In genomic region chr17:30104575-30105339, GRCh38 we compare ENCODE assay signal across 1 cellular context.
A peak's percentile ranks its signal among the peaks of the same experiment; 100 is the strongest.
TF ChIP-seq lines count a peak whose summit lies in the region.

No MANE protein-coding gene starts in this region.

TF ChIP-seq in K562, 482 proteins besides CTCF, POLR2A, EP300 and RAD21 (continued from another document and continues in another):
- TF ChIP-seq ARID4B (CRISPR knock-in tag; IDR thresholded peaks at IDR 0.05) (no peak), ZNF551 (CRISPR knock-in tag; IDR thresholded peaks at IDR 0.05) (no peak), TSC22D4 (tag; IDR thresholded peaks at IDR 0.05) (no peak), FOXJ2 (tag; IDR thresholded peaks at IDR 0.05) (peak; percentile 84), CBFA2T2 (conservative IDR thresholded peaks at IDR 0.05) (no peak; the same call in 1 of the 2 replicates), XRCC3 (IDR thresholded peaks at IDR 0.05) (no peak), MYBL2 (IDR thresholded peaks at IDR 0.05; ENCODE audit: low read depth) (peak; percentile 39; the same call in 1 of the 2 replicates), MYBL2 (CRISPR knock-in tag; IDR thresholded peaks at IDR 0.05; ENCODE audit: borderline replicate concordance) (no peak), EGR1 (conservative IDR thresholded peaks at IDR 0.05) (no peak), NELFE (IDR thresholded peaks at IDR 0.05; ENCODE audit: insufficient read depth, insufficient read length) (no peak), BCOR (IDR thresholded peaks at IDR 0.05) (no peak), ZNF785 (CRISPR knock-in tag; IDR thresholded peaks at IDR 0.05) (no peak), SRF (CRISPR knock-in tag; IDR thresholded peaks at IDR 0.05) (no peak), MYNN (IDR thresholded peaks at IDR 0.05) (peak; percentile 7; the same call in 1 of the 2 replicates), MYNN (CRISPR knock-in tag; IDR thresholded peaks at IDR 0.05) (no peak), SMAD1 (IDR thresholded peaks at IDR 0.05; ENCODE audit: low read depth, low read length, partially characterized antibody) (no peak), TCF7 (IDR thresholded peaks at IDR 0.05; ENCODE audit: borderline replicate concordance) (no peak), CSDE1 (IDR thresholded peaks at IDR 0.05) (no peak), SMARCA4 (IDR thresholded peaks at IDR 0.05) (no peak; the same call in 1 of the 2 replicates), POLR3A (IDR thresholded peaks at IDR 0.05; ENCODE audit: borderline replicate concordance, extremely low read depth, insufficient read depth, insufficient read length) (no peak), STAT5A (IDR thresholded peaks at IDR 0.05; ENCODE audit: borderline replicate concordance, low read length) (no peak), ATF1 (CRISPR knock-in tag; IDR thresholded peaks at IDR 0.05) (no peak), ATF1 (tag; IDR thresholded peaks at IDR 0.05) (peak; percentile 71), ZNF79 (CRISPR knock-in tag; IDR thresholded peaks at IDR 0.05; ENCODE audit: low read depth) (no peak), RAD51 (IDR thresholded peaks at IDR 0.05; ENCODE audit: borderline replicate concordance, low read depth) (peak; percentile 43; the same call in 1 of the 2 replicates), ZNF134 (CRISPR knock-in tag; conservative IDR thresholded peaks at IDR 0.05) (no peak), NCOA1 (IDR thresholded peaks at IDR 0.05; ENCODE audit: low read depth) (no peak)
- TF ChIP-seq, protein P1, sequence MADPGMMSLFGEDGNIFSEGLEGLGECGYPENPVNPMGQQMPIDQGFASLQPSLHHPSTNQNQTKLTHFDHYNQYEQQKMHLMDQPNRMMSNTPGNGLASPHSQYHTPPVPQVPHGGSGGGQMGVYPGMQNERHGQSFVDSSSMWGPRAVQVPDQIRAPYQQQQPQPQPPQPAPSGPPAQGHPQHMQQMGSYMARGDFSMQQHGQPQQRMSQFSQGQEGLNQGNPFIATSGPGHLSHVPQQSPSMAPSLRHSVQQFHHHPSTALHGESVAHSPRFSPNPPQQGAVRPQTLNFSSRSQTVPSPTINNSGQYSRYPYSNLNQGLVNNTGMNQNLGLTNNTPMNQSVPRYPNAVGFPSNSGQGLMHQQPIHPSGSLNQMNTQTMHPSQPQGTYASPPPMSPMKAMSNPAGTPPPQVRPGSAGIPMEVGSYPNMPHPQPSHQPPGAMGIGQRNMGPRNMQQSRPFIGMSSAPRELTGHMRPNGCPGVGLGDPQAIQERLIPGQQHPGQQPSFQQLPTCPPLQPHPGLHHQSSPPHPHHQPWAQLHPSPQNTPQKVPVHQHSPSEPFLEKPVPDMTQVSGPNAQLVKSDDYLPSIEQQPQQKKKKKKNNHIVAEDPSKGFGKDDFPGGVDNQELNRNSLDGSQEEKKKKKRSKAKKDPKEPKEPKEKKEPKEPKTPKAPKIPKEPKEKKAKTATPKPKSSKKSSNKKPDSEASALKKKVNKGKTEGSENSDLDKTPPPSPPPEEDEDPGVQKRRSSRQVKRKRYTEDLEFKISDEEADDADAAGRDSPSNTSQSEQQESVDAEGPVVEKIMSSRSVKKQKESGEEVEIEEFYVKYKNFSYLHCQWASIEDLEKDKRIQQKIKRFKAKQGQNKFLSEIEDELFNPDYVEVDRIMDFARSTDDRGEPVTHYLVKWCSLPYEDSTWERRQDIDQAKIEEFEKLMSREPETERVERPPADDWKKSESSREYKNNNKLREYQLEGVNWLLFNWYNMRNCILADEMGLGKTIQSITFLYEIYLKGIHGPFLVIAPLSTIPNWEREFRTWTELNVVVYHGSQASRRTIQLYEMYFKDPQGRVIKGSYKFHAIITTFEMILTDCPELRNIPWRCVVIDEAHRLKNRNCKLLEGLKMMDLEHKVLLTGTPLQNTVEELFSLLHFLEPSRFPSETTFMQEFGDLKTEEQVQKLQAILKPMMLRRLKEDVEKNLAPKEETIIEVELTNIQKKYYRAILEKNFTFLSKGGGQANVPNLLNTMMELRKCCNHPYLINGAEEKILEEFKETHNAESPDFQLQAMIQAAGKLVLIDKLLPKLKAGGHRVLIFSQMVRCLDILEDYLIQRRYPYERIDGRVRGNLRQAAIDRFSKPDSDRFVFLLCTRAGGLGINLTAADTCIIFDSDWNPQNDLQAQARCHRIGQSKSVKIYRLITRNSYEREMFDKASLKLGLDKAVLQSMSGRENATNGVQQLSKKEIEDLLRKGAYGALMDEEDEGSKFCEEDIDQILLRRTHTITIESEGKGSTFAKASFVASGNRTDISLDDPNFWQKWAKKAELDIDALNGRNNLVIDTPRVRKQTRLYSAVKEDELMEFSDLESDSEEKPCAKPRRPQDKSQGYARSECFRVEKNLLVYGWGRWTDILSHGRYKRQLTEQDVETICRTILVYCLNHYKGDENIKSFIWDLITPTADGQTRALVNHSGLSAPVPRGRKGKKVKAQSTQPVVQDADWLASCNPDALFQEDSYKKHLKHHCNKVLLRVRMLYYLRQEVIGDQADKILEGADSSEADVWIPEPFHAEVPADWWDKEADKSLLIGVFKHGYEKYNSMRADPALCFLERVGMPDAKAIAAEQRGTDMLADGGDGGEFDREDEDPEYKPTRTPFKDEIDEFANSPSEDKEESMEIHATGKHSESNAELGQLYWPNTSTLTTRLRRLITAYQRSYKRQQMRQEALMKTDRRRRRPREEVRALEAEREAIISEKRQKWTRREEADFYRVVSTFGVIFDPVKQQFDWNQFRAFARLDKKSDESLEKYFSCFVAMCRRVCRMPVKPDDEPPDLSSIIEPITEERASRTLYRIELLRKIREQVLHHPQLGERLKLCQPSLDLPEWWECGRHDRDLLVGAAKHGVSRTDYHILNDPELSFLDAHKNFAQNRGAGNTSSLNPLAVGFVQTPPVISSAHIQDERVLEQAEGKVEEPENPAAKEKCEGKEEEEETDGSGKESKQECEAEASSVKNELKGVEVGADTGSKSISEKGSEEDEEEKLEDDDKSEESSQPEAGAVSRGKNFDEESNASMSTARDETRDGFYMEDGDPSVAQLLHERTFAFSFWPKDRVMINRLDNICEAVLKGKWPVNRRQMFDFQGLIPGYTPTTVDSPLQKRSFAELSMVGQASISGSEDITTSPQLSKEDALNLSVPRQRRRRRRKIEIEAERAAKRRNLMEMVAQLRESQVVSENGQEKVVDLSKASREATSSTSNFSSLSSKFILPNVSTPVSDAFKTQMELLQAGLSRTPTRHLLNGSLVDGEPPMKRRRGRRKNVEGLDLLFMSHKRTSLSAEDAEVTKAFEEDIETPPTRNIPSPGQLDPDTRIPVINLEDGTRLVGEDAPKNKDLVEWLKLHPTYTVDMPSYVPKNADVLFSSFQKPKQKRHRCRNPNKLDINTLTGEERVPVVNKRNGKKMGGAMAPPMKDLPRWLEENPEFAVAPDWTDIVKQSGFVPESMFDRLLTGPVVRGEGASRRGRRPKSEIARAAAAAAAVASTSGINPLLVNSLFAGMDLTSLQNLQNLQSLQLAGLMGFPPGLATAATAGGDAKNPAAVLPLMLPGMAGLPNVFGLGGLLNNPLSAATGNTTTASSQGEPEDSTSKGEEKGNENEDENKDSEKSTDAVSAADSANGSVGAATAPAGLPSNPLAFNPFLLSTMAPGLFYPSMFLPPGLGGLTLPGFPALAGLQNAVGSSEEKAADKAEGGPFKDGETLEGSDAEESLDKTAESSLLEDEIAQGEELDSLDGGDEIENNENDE (IDR thresholded peaks at IDR 0.05; ENCODE audit: low read depth, low read length): no peak
- TF ChIP-seq, protein P2, sequence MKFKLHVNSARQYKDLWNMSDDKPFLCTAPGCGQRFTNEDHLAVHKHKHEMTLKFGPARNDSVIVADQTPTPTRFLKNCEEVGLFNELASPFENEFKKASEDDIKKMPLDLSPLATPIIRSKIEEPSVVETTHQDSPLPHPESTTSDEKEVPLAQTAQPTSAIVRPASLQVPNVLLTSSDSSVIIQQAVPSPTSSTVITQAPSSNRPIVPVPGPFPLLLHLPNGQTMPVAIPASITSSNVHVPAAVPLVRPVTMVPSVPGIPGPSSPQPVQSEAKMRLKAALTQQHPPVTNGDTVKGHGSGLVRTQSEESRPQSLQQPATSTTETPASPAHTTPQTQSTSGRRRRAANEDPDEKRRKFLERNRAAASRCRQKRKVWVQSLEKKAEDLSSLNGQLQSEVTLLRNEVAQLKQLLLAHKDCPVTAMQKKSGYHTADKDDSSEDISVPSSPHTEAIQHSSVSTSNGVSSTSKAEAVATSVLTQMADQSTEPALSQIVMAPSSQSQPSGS (CRISPR knock-in tag; IDR thresholded peaks at IDR 0.05): no peak
- TF ChIP-seq, protein P3, sequence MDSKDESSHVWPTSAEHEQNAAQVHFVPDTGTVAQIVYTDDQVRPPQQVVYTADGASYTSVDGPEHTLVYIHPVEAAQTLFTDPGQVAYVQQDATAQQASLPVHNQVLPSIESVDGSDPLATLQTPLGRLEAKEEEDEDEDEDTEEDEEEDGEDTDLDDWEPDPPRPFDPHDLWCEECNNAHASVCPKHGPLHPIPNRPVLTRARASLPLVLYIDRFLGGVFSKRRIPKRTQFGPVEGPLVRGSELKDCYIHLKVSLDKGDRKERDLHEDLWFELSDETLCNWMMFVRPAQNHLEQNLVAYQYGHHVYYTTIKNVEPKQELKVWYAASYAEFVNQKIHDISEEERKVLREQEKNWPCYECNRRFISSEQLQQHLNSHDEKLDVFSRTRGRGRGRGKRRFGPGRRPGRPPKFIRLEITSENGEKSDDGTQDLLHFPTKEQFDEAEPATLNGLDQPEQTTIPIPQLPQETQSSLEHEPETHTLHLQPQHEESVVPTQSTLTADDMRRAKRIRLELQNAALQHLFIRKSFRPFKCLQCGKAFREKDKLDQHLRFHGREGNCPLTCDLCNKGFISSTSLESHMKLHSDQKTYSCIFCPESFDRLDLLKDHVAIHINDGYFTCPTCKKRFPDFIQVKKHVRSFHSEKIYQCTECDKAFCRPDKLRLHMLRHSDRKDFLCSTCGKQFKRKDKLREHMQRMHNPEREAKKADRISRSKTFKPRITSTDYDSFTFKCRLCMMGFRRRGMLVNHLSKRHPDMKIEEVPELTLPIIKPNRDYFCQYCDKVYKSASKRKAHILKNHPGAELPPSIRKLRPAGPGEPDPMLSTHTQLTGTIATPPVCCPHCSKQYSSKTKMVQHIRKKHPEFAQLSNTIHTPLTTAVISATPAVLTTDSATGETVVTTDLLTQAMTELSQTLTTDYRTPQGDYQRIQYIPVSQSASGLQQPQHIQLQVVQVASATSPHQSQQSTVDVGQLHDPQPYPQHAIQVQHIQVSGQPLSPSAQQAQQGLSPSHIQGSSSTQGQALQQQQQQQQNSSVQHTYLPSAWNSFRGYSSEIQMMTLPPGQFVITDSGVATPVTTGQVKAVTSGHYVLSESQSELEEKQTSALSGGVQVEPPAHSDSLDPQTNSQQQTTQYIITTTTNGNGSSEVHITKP (IDR thresholded peaks at IDR 0.05; ENCODE audit: partially characterized antibody): peak; percentile 58
- TF ChIP-seq, protein P4, sequence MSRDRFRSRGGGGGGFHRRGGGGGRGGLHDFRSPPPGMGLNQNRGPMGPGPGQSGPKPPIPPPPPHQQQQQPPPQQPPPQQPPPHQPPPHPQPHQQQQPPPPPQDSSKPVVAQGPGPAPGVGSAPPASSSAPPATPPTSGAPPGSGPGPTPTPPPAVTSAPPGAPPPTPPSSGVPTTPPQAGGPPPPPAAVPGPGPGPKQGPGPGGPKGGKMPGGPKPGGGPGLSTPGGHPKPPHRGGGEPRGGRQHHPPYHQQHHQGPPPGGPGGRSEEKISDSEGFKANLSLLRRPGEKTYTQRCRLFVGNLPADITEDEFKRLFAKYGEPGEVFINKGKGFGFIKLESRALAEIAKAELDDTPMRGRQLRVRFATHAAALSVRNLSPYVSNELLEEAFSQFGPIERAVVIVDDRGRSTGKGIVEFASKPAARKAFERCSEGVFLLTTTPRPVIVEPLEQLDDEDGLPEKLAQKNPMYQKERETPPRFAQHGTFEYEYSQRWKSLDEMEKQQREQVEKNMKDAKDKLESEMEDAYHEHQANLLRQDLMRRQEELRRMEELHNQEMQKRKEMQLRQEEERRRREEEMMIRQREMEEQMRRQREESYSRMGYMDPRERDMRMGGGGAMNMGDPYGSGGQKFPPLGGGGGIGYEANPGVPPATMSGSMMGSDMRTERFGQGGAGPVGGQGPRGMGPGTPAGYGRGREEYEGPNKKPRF (IDR thresholded peaks at IDR 0.05; ENCODE audit: low read depth, low read length): no peak
